17 cellular contexts compared by ENCODE assay signal in the genomic region with DNA sequence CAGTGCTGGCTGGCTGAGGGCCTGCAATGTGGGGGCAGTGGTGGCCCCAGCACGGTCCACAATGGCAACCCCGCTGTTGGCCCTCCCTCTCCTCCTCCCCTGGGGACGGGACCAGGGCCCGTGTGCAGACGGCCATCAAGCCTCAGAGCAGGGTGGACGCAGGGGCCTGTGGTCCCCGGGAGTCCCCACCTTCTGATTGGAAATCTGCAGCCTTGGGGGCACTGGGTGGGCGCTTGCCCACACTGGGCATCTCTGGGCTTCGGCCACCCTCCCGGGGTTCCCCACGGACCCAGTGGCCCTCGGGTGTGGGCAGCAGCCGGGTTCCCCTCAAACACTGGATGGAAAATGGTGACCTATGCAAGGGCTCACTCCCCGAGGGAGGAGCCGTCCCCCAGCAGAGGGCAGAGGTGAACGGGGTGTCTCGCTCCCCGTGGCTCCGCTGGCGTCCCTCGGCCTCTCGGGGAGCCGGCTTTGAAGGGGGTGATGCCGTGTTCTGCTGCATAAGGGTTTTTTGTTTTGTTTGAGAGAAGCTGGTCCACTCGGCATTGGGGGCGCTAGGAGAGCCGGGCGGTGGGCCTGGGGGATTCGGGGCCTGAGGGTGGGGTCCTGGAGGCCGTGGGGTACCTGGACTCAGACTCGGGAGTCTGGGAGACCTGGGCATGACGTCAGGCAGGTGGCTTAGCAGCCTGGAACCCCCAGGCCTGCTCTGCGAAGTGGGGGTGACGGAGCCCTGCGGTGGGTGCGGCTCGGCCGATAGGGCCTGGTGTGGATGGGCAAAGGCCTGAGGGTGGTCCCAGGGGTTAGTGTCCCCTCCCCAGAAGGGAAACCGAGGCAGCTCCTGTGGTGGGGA. TPM values are rescaled to one million over a fixed set of nuclear protein-coding genes. Genes with fewer than 3 reads are reported as not detected.
"Had no signal": no experiment of that assay in that cellular context is flagged by ENCODE, and none has a peak within 500 bp of the region (broad histone marks: within the 10 kb centered on the region; RNA-seq: fewer than 3 reads in every experiment).

No MANE protein-coding gene starts in this region.

- H3K9me3 Mint-ChIP-seq: activated T-helper 1 cell treated with anti-CD3 and anti-CD28 coated beads, Interleukin-12 subunit alpha, Interleukin-12 subunit beta, Interleukin-2, Interleukin-4 antibody, amounts not matched to agents 30 ng/mL and 10 ng/mL and 1 ng/mL, durations not matched to agents 14 hours and 24 hours and 36 hours; nephron progenitor cell; T-helper 2 cell treated with Interferon-gamma antibody and Interleukin-4, amounts not matched to agents 5 μg/mL and 100 μg/mL, for 36 hours had no signal

- H3K27ac ChIP-seq: foreskin keratinocyte, ovary, sigmoid colon, spleen, stomach, thoracic aorta had no signal

- H3K27ac Mint-ChIP-seq: activated T-helper 1 cell treated with anti-CD3 and anti-CD28 coated beads, Interleukin-12 subunit alpha, Interleukin-12 subunit beta, Interleukin-2, Interleukin-4 antibody, amounts not matched to agents 30 ng/mL and 10 ng/mL and 1 ng/mL, durations not matched to agents 14 hours and 24 hours and 36 hours; nephron progenitor cell; T-helper 2 cell treated with Interferon-gamma antibody and Interleukin-4, amounts not matched to agents 5 μg/mL and 100 μg/mL, for 36 hours had no signal

- DNase-seq: activated CD4-positive, alpha-beta T cell treated with anti-CD3 and anti-CD28 coated beads, Interleukin-2, amount 50 U/mL, for 1 hour; activated CD4-positive, CD25-positive, alpha-beta regulatory T cell; activated naive CD4-positive, alpha-beta T cell treated with Interleukin-2 at 50 U/mL for 16 hours; anterior cingulate cortex; cerebellar nuclear complex; effector memory CD4-positive, alpha-beta T cell; foreskin keratinocyte; nephron progenitor cell; ovary; sigmoid colon; spleen; stomach had no signal

- H3K36me3 ChIP-seq: ovary, sigmoid colon, spleen, stomach, thoracic aorta had no signal

- H3K9me3 ChIP-seq: ovary, sigmoid colon, spleen, stomach, thoracic aorta had no signal

- ATAC-seq: foreskin keratinocyte had no signal

- H3K4me3 ChIP-seq: ovary, sigmoid colon, spleen, stomach, thoracic aorta had no signal

- H3K4me3 Mint-ChIP-seq: activated T-helper 1 cell treated with anti-CD3 and anti-CD28 coated beads, Interleukin-12 subunit alpha, Interleukin-12 subunit beta, Interleukin-2, Interleukin-4 antibody, amounts not matched to agents 30 ng/mL and 10 ng/mL and 1 ng/mL, durations not matched to agents 14 hours and 24 hours and 36 hours; nephron progenitor cell; T-helper 2 cell treated with Interferon-gamma antibody and Interleukin-4, amounts not matched to agents 5 μg/mL and 100 μg/mL, for 36 hours had no signal

- H3K4me1 ChIP-seq: foreskin keratinocyte had no signal

RNA-seq across cellular contexts. Expression of a gene that starts 3.9 kb away (rescaled TPM):
- total RNA-seq: activated CD8-positive, alpha-beta memory T cell treated with anti-CD3 and anti-CD28 coated beads for 36 hours; activated T-helper 1 cell treated with anti-CD3 and anti-CD28 coated beads, Interleukin-12 subunit alpha, Interleukin-12 subunit beta, Interleukin-2, Interleukin-4 antibody, amounts not matched to agents 30 ng/mL and 10 ng/mL and 1 ng/mL, durations not matched to agents 14 hours and 24 hours and 36 hours; foreskin keratinocyte; lower leg skin; ovary; sigmoid colon; spleen; thoracic aorta had no signal
- polyA plus RNA-seq: foreskin keratinocyte, spleen had no signal
